1 cellular context compared by ENCODE assay signal in genomic region chr1:204286323-204286714, GRCh38.
TF ChIP-seq lines count a peak whose summit lies in the region.

No MANE protein-coding gene starts in this region.

TF ChIP-seq in H1, 55 proteins besides CTCF, POLR2A, EP300 and RAD21 (continued from another document):
- no peak for TF ChIP-seq CHD7 (IDR thresholded peaks at IDR 0.05; ENCODE audit: insufficient replicate concordance, low read length)
- no peak for TF ChIP-seq USF2 (IDR thresholded peaks at IDR 0.05; ENCODE audit: low read length)
- TF ChIP-seq PHF8 (conservative IDR thresholded peaks at IDR 0.05; ENCODE audit: low read depth, low read length): no peak
- TF ChIP-seq SP2 (IDR thresholded peaks at IDR 0.05; ENCODE audit: low read length): no peak
- no peak for TF ChIP-seq BCL11A (IDR thresholded peaks at IDR 0.05; ENCODE audit: low read depth in 2 of 2, low read length in 2 of 2)
- no peak for TF ChIP-seq E2F6 (IDR thresholded peaks at IDR 0.05)
- TF ChIP-seq TAF1 (IDR thresholded peaks at IDR 0.05; ENCODE audit: low read depth, low read length): no peak
- no peak for TF ChIP-seq CHD2 (IDR thresholded peaks at IDR 0.05; ENCODE audit: low read length)
- TF ChIP-seq ASH2L (IDR thresholded peaks at IDR 0.05; ENCODE audit: low read length): no peak
- no peak for TF ChIP-seq POU5F1 (IDR thresholded peaks at IDR 0.05; ENCODE audit: low read depth, low read length)
- TF ChIP-seq RBBP5 (IDR thresholded peaks at IDR 0.05; ENCODE audit: borderline replicate concordance, low read depth, low read length): no peak
- TF ChIP-seq RXRA (IDR thresholded peaks at IDR 0.05; ENCODE audit: insufficient read depth, low read depth, low read length): no peak
- TF ChIP-seq POLR2AphosphoS5 (IDR thresholded peaks at IDR 0.05; ENCODE audit: low read depth, low read length): no peak
